In the genomic region with DNA sequence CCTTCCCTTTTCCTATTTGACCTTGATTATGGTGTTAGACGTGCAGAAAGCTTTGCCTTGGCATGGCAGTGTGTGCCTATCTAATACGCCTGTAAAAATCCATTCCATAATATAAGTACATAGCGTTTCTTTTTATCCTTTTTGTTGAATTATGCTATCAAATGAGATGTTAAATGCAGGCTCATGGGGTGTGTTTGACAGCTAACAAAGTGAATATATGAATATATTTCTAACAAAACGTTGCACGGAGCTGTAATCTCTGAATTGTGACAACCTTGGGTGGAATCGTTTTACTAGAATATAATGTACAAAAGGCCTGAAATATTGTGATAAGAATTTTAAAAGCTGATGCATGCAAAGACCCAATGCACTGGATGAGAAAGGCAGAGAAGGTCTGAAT, we compare ENCODE assay signal across 9 cellular contexts.
"Had no signal": no experiment of that assay in that cellular context is flagged by ENCODE, and none has a peak within 500 bp of the region (broad histone marks: within the 10 kb centered on the region; RNA-seq: fewer than 3 reads in every experiment).

No MANE protein-coding gene starts in this region.

- H3K27ac ChIP-seq: GM23248 had no signal

- H3K9ac ChIP-seq: GM23248 had no signal

- DNase-seq: GM23248, GOT3, H7, HFFc6, IMR-90, KG1 had no signal

- H2AFZ ChIP-seq: GM23248 had no signal

- H3K4me1 ChIP-seq: HAP-1 had no signal

- H3K9me3 ChIP-seq: HAP-1 had no signal

- H3K4me3 ChIP-seq: GM23248, HAP-1, K562 had no signal

- H3K36me3 ChIP-seq: HAP-1 had no signal

- ATAC-seq: HCT116, K562 had no signal
